1 cellular context compared by ENCODE assay signal in the genomic region with DNA sequence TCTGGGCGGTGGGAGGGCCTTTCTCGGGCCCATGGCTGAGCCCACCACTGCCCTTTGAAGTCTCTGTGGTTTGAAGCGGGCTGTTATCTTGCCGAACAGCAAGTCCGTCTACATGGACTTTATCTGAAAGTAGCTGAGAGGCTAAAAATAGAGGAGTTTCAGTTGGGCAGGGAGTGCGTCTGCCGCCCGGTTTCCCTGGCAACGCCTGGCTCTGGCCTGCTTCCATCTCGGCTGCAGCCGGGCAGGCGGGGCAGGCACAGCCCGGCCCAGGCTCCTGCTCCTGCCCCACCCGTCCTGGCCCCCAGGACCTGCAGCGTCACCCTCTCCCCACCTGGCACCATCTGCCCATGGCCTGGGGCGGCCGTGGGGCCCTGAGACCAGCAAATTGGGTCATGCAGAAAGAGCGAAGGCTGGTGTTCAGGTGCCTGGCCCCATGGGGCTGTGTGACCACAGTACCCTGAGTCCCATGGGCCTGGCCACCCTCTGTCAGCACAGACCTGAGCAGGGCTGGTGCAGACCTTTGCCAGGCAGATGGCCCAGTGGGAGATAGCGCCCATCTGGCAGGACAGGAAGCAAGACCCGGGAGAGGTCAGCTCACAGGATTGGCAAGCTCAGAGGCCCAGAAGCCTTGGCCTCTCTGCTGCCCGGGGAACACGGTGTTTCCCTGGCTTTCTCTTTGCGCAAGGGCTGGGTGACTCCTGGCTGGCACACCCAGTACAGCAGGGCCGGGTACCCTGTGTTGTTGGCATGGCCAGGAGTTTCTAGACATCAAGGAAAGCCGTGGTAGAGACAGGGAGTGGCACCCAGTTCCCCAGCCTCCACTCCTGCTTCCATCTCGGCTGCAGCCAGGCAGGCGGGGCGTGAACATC.
TF ChIP-seq lines count a peak whose summit lies in the region.

No MANE protein-coding gene starts in this region.

TF ChIP-seq in HepG2, 621 proteins besides CTCF, POLR2A, EP300 and RAD21 (continued from another document and continues in another):
- TF ChIP-seq, protein P1, sequence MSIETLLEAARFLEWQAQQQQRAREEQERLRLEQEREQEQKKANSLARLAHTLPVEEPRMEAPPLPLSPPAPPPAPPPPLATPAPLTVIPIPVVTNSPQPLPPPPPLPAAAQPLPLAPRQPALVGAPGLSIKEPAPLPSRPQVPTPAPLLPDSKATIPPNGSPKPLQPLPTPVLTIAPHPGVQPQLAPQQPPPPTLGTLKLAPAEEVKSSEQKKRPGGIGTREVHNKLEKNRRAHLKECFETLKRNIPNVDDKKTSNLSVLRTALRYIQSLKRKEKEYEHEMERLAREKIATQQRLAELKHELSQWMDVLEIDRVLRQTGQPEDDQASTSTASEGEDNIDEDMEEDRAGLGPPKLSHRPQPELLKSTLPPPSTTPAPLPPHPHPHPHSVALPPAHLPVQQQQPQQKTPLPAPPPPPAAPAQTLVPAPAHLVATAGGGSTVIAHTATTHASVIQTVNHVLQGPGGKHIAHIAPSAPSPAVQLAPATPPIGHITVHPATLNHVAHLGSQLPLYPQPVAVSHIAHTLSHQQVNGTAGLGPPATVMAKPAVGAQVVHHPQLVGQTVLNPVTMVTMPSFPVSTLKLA (IDR thresholded peaks at IDR 0.05), result no peak
- TF ChIP-seq, protein P2, sequence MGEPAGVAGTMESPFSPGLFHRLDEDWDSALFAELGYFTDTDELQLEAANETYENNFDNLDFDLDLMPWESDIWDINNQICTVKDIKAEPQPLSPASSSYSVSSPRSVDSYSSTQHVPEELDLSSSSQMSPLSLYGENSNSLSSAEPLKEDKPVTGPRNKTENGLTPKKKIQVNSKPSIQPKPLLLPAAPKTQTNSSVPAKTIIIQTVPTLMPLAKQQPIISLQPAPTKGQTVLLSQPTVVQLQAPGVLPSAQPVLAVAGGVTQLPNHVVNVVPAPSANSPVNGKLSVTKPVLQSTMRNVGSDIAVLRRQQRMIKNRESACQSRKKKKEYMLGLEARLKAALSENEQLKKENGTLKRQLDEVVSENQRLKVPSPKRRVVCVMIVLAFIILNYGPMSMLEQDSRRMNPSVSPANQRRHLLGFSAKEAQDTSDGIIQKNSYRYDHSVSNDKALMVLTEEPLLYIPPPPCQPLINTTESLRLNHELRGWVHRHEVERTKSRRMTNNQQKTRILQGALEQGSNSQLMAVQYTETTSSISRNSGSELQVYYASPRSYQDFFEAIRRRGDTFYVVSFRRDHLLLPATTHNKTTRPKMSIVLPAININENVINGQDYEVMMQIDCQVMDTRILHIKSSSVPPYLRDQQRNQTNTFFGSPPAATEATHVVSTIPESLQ (CRISPR knock-in tag; conservative IDR thresholded peaks at IDR 0.05), result no peak
- no peak for TF ChIP-seq NAIF1 (CRISPR knock-in tag; IDR thresholded peaks at IDR 0.05; ENCODE audit: borderline replicate concordance)
- no peak for TF ChIP-seq SNRNP70 (IDR thresholded peaks at IDR 0.05; ENCODE audit: low read depth, low read length)
- peak; percentile 76; the same call in 1 of the 2 replicates for TF ChIP-seq HNRNPL (IDR thresholded peaks at IDR 0.05; ENCODE audit: low read depth, low read length)
- TF ChIP-seq, protein P3, sequence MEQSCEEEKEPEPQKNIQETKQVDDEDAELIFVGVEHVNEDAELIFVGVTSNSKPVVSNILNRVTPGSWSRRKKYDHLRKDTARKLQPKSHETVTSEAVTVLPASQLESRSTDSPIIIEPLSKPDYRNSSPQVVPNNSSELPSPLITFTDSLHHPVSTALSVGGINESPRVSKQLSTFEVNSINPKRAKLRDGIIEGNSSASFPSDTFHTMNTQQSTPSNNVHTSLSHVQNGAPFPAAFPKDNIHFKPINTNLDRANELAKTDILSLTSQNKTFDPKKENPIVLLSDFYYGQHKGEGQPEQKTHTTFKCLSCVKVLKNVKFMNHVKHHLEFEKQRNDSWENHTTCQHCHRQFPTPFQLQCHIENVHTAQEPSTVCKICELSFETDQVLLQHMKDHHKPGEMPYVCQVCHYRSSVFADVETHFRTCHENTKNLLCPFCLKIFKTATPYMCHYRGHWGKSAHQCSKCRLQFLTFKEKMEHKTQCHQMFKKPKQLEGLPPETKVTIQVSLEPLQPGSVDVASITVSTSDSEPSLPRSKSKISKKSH (CRISPR knock-in tag; IDR thresholded peaks at IDR 0.05; ENCODE audit: borderline replicate concordance), result 0 out of 2 replicates have a peak, but pooled peaks have one; percentile 31
- TF ChIP-seq RFX3 (CRISPR knock-in tag; IDR thresholded peaks at IDR 0.05), result peak; percentile 77
- TF ChIP-seq ZFX (CRISPR knock-in tag; IDR thresholded peaks at IDR 0.05; ENCODE audit: low read depth), result 0 out of 2 replicates have a peak, but pooled peaks have one; percentile 2
- TF ChIP-seq ZNF20 (CRISPR knock-in tag; IDR thresholded peaks at IDR 0.05), result 0 out of 2 replicates have a peak, but pooled peaks have one; percentile 75
- no peak for TF ChIP-seq ZNF101 (CRISPR knock-in tag; IDR thresholded peaks at IDR 0.05; ENCODE audit: borderline replicate concordance, low read depth)
- no peak for TF ChIP-seq ZNF567 (CRISPR knock-in tag; IDR thresholded peaks at IDR 0.05; ENCODE audit: borderline replicate concordance)
- no peak for TF ChIP-seq ZFP62 (CRISPR knock-in tag; IDR thresholded peaks at IDR 0.05)
- TF ChIP-seq SALL1 (CRISPR knock-in tag; IDR thresholded peaks at IDR 0.05), result 0 out of 2 replicates have a peak, but pooled peaks have one; percentile 8
- TF ChIP-seq, protein P4, sequence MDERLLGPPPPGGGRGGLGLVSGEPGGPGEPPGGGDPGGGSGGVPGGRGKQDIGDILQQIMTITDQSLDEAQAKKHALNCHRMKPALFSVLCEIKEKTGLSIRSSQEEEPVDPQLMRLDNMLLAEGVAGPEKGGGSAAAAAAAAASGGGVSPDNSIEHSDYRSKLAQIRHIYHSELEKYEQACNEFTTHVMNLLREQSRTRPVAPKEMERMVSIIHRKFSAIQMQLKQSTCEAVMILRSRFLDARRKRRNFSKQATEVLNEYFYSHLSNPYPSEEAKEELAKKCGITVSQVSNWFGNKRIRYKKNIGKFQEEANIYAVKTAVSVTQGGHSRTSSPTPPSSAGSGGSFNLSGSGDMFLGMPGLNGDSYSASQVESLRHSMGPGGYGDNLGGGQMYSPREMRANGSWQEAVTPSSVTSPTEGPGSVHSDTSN (CRISPR knock-in tag; IDR thresholded peaks at IDR 0.05), result no peak
- no peak for TF ChIP-seq PITX1 (CRISPR knock-in tag; IDR thresholded peaks at IDR 0.05)
- TF ChIP-seq ZNF607 (CRISPR knock-in tag; IDR thresholded peaks at IDR 0.05; ENCODE audit: borderline replicate concordance), result no peak
- TF ChIP-seq ZNF232 (CRISPR knock-in tag; IDR thresholded peaks at IDR 0.05; ENCODE audit: borderline replicate concordance), result no peak
- TF ChIP-seq PHF20 (CRISPR knock-in tag; IDR thresholded peaks at IDR 0.05), result no peak
- no peak for TF ChIP-seq ZKSCAN8 (CRISPR knock-in tag; IDR thresholded peaks at IDR 0.05; ENCODE audit: borderline replicate concordance)
- no peak for TF ChIP-seq SP140L (CRISPR knock-in tag; IDR thresholded peaks at IDR 0.05; ENCODE audit: borderline replicate concordance)
- TF ChIP-seq, protein P5, sequence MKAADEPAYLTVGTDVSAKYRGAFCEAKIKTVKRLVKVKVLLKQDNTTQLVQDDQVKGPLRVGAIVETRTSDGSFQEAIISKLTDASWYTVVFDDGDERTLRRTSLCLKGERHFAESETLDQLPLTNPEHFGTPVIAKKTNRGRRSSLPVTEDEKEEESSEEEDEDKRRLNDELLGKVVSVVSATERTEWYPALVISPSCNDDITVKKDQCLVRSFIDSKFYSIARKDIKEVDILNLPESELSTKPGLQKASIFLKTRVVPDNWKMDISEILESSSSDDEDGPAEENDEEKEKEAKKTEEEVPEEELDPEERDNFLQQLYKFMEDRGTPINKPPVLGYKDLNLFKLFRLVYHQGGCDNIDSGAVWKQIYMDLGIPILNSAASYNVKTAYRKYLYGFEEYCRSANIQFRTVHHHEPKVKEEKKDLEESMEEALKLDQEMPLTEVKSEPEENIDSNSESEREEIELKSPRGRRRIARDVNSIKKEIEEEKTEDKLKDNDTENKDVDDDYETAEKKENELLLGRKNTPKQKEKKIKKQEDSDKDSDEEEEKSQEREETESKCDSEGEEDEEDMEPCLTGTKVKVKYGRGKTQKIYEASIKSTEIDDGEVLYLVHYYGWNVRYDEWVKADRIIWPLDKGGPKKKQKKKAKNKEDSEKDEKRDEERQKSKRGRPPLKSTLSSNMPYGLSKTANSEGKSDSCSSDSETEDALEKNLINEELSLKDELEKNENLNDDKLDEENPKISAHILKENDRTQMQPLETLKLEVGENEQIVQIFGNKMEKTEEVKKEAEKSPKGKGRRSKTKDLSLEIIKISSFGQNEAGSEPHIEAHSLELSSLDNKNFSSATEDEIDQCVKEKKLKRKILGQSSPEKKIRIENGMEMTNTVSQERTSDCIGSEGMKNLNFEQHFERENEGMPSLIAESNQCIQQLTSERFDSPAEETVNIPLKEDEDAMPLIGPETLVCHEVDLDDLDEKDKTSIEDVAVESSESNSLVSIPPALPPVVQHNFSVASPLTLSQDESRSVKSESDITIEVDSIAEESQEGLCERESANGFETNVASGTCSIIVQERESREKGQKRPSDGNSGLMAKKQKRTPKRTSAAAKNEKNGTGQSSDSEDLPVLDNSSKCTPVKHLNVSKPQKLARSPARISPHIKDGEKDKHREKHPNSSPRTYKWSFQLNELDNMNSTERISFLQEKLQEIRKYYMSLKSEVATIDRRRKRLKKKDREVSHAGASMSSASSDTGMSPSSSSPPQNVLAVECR (CRISPR knock-in tag; IDR thresholded peaks at IDR 0.05; ENCODE audit: borderline replicate concordance), result peak; percentile 22; the same call in 1 of the 2 replicates
- no peak for TF ChIP-seq DMAP1 (CRISPR knock-in tag; IDR thresholded peaks at IDR 0.05)
- 0 out of 2 replicates have a peak, but pooled peaks have one; percentile 38 for TF ChIP-seq ZNF350 (CRISPR knock-in tag; IDR thresholded peaks at IDR 0.05; ENCODE audit: borderline replicate concordance, low read depth)
- TF ChIP-seq HOXA3 (CRISPR knock-in tag; IDR thresholded peaks at IDR 0.05), result no peak
- TF ChIP-seq NFATC3 (CRISPR knock-in tag; IDR thresholded peaks at IDR 0.05), result no peak
- TF ChIP-seq, protein P6, sequence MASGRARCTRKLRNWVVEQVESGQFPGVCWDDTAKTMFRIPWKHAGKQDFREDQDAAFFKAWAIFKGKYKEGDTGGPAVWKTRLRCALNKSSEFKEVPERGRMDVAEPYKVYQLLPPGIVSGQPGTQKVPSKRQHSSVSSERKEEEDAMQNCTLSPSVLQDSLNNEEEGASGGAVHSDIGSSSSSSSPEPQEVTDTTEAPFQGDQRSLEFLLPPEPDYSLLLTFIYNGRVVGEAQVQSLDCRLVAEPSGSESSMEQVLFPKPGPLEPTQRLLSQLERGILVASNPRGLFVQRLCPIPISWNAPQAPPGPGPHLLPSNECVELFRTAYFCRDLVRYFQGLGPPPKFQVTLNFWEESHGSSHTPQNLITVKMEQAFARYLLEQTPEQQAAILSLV (CRISPR knock-in tag; IDR thresholded peaks at IDR 0.05; ENCODE audit: borderline replicate concordance), result 0 out of 2 replicates have a peak, but pooled peaks have one; percentile 52
- TF ChIP-seq, protein P7, sequence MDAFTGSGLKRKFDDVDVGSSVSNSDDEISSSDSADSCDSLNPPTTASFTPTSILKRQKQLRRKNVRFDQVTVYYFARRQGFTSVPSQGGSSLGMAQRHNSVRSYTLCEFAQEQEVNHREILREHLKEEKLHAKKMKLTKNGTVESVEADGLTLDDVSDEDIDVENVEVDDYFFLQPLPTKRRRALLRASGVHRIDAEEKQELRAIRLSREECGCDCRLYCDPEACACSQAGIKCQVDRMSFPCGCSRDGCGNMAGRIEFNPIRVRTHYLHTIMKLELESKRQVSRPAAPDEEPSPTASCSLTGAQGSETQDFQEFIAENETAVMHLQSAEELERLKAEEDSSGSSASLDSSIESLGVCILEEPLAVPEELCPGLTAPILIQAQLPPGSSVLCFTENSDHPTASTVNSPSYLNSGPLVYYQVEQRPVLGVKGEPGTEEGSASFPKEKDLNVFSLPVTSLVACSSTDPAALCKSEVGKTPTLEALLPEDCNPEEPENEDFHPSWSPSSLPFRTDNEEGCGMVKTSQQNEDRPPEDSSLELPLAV (CRISPR knock-in tag; conservative IDR thresholded peaks at IDR 0.05; ENCODE audit: low read depth), result no peak
- TF ChIP-seq, protein P8, sequence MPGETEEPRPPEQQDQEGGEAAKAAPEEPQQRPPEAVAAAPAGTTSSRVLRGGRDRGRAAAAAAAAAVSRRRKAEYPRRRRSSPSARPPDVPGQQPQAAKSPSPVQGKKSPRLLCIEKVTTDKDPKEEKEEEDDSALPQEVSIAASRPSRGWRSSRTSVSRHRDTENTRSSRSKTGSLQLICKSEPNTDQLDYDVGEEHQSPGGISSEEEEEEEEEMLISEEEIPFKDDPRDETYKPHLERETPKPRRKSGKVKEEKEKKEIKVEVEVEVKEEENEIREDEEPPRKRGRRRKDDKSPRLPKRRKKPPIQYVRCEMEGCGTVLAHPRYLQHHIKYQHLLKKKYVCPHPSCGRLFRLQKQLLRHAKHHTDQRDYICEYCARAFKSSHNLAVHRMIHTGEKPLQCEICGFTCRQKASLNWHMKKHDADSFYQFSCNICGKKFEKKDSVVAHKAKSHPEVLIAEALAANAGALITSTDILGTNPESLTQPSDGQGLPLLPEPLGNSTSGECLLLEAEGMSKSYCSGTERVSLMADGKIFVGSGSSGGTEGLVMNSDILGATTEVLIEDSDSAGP (CRISPR knock-in tag; IDR thresholded peaks at IDR 0.05; ENCODE audit: borderline replicate concordance), result peak; percentile 19; the same call in 1 of the 2 replicates
- TF ChIP-seq ZNF484 (CRISPR knock-in tag; IDR thresholded peaks at IDR 0.05; ENCODE audit: borderline replicate concordance, low read depth), result no peak
- TF ChIP-seq ZBTB20 (CRISPR knock-in tag; IDR thresholded peaks at IDR 0.05; ENCODE audit: borderline replicate concordance, low read depth), result no peak
- no peak for TF ChIP-seq GTF3A (CRISPR knock-in tag; conservative IDR thresholded peaks at IDR 0.05)
- TF ChIP-seq, protein P9, sequence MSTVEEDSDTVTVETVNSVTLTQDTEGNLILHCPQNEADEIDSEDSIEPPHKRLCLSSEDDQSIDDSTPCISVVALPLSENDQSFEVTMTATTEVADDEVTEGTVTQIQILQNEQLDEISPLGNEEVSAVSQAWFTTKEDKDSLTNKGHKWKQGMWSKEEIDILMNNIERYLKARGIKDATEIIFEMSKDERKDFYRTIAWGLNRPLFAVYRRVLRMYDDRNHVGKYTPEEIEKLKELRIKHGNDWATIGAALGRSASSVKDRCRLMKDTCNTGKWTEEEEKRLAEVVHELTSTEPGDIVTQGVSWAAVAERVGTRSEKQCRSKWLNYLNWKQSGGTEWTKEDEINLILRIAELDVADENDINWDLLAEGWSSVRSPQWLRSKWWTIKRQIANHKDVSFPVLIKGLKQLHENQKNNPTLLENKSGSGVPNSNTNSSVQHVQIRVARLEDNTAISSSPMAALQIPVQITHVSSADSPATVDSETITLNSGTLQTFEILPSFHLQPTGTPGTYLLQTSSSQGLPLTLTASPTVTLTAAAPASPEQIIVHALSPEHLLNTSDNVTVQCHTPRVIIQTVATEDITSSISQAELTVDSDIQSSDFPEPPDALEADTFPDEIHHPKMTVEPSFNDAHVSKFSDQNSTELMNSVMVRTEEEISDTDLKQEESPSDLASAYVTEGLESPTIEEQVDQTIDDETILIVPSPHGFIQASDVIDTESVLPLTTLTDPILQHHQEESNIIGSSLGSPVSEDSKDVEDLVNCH (CRISPR knock-in tag; IDR thresholded peaks at IDR 0.05), result no peak
- TF ChIP-seq CC2D1A (CRISPR knock-in tag; IDR thresholded peaks at IDR 0.05), result no peak
